Comparison of ENCODE assay signal across 2 cellular contexts in genomic region chr17:45318561-45319230, GRCh38.
TF ChIP-seq lines count a peak whose summit lies in the region.

No MANE protein-coding gene starts in this region.

TF ChIP-seq in SK-N-SH, 30 proteins besides CTCF, POLR2A, EP300 and RAD21 (continued from another document):
- TF ChIP-seq, protein P1, sequence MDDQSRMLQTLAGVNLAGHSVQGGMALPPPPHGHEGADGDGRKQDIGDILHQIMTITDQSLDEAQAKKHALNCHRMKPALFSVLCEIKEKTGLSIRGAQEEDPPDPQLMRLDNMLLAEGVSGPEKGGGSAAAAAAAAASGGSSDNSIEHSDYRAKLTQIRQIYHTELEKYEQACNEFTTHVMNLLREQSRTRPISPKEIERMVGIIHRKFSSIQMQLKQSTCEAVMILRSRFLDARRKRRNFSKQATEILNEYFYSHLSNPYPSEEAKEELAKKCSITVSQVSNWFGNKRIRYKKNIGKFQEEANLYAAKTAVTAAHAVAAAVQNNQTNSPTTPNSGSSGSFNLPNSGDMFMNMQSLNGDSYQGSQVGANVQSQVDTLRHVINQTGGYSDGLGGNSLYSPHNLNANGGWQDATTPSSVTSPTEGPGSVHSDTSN (IDR thresholded peaks at IDR 0.05) = no peak
- TF ChIP-seq SIN3A (IDR thresholded peaks at IDR 0.05; ENCODE audit: borderline replicate concordance, low read depth, low read length) = no peak
- no peak for TF ChIP-seq FOSL2 (IDR thresholded peaks at IDR 0.05; ENCODE audit: borderline replicate concordance, low read depth)
- TF ChIP-seq MEF2A (IDR thresholded peaks at IDR 0.05; ENCODE audit: borderline replicate concordance, low read depth) = no peak
- no peak for TF ChIP-seq TAF1 (IDR thresholded peaks at IDR 0.05; ENCODE audit: borderline replicate concordance, low read depth, low read length)
- TF ChIP-seq CHD2 (IDR thresholded peaks at IDR 0.05; ENCODE audit: low read length, partially characterized antibody) = no peak
- TF ChIP-seq NFIC (IDR thresholded peaks at IDR 0.05; ENCODE audit: borderline replicate concordance) = no peak
- no peak for TF ChIP-seq IRF3 (IDR thresholded peaks at IDR 0.05; ENCODE audit: low read depth, low read length)
- no peak for TF ChIP-seq ZBTB33 (IDR thresholded peaks at IDR 0.05; ENCODE audit: borderline replicate concordance, low read depth)
- TF ChIP-seq SMC3 (IDR thresholded peaks at IDR 0.05; ENCODE audit: low read depth, low read length) = no peak
- no peak for TF ChIP-seq REST (IDR thresholded peaks at IDR 0.05; ENCODE audit: low read depth, low read length)
- no peak for TF ChIP-seq ELF1 (IDR thresholded peaks at IDR 0.05)
- no peak for TF ChIP-seq RXRA (IDR thresholded peaks at IDR 0.05; ENCODE audit: borderline replicate concordance, low read depth)
- no peak for TF ChIP-seq USF2 (IDR thresholded peaks at IDR 0.05; ENCODE audit: borderline replicate concordance, low read depth, low read length)
- no peak for TF ChIP-seq TEAD4 (IDR thresholded peaks at IDR 0.05; ENCODE audit: borderline replicate concordance, insufficient read depth)

TF ChIP-seq in SK-N-SH treated with all-trans-retinoic acid at 6 μM for 48 hours, 23 proteins besides CTCF, POLR2A, EP300 and RAD21 (continued from another document):
- TF ChIP-seq CSDC2 (CRISPR knock-in tag; IDR thresholded peaks at IDR 0.05) (no peak), SNAI2 (CRISPR knock-in tag; IDR thresholded peaks at IDR 0.05) (no peak), ZFP3 (CRISPR knock-in tag; IDR thresholded peaks at IDR 0.05) (no peak), RARB (CRISPR knock-in tag; IDR thresholded peaks at IDR 0.05) (no peak), TOX (CRISPR knock-in tag; IDR thresholded peaks at IDR 0.05; ENCODE audit: borderline replicate concordance) (no peak), BACH2 (CRISPR knock-in tag; IDR thresholded peaks at IDR 0.05; ENCODE audit: borderline replicate concordance) (no peak), ISL1 (CRISPR knock-in tag; IDR thresholded peaks at IDR 0.05) (no peak), PPARA (CRISPR knock-in tag; IDR thresholded peaks at IDR 0.05; ENCODE audit: borderline replicate concordance) (no peak), ARNTL (CRISPR knock-in tag; IDR thresholded peaks at IDR 0.05; ENCODE audit: borderline replicate concordance, low read depth) (no peak), TCF4 (CRISPR knock-in tag; IDR thresholded peaks at IDR 0.05; ENCODE audit: borderline replicate concordance) (no peak), ZNF70 (CRISPR knock-in tag; IDR thresholded peaks at IDR 0.05) (no peak)
- TF ChIP-seq, protein P2, sequence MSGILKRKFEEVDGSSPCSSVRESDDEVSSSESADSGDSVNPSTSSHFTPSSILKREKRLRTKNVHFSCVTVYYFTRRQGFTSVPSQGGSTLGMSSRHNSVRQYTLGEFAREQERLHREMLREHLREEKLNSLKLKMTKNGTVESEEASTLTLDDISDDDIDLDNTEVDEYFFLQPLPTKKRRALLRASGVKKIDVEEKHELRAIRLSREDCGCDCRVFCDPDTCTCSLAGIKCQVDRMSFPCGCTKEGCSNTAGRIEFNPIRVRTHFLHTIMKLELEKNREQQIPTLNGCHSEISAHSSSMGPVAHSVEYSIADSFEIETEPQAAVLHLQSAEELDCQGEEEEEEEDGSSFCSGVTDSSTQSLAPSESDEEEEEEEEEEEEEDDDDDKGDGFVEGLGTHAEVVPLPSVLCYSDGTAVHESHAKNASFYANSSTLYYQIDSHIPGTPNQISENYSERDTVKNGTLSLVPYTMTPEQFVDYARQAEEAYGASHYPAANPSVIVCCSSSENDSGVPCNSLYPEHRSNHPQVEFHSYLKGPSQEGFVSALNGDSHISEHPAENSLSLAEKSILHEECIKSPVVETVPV (CRISPR knock-in tag; IDR thresholded peaks at IDR 0.05) = no peak
- TF ChIP-seq, protein P3, sequence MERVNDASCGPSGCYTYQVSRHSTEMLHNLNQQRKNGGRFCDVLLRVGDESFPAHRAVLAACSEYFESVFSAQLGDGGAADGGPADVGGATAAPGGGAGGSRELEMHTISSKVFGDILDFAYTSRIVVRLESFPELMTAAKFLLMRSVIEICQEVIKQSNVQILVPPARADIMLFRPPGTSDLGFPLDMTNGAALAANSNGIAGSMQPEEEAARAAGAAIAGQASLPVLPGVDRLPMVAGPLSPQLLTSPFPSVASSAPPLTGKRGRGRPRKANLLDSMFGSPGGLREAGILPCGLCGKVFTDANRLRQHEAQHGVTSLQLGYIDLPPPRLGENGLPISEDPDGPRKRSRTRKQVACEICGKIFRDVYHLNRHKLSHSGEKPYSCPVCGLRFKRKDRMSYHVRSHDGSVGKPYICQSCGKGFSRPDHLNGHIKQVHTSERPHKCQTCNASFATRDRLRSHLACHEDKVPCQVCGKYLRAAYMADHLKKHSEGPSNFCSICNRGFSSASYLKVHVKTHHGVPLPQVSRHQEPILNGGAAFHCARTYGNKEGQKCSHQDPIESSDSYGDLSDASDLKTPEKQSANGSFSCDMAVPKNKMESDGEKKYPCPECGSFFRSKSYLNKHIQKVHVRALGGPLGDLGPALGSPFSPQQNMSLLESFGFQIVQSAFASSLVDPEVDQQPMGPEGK (CRISPR knock-in tag; IDR thresholded peaks at IDR 0.05; ENCODE audit: borderline replicate concordance) = no peak
